In the genomic region with DNA sequence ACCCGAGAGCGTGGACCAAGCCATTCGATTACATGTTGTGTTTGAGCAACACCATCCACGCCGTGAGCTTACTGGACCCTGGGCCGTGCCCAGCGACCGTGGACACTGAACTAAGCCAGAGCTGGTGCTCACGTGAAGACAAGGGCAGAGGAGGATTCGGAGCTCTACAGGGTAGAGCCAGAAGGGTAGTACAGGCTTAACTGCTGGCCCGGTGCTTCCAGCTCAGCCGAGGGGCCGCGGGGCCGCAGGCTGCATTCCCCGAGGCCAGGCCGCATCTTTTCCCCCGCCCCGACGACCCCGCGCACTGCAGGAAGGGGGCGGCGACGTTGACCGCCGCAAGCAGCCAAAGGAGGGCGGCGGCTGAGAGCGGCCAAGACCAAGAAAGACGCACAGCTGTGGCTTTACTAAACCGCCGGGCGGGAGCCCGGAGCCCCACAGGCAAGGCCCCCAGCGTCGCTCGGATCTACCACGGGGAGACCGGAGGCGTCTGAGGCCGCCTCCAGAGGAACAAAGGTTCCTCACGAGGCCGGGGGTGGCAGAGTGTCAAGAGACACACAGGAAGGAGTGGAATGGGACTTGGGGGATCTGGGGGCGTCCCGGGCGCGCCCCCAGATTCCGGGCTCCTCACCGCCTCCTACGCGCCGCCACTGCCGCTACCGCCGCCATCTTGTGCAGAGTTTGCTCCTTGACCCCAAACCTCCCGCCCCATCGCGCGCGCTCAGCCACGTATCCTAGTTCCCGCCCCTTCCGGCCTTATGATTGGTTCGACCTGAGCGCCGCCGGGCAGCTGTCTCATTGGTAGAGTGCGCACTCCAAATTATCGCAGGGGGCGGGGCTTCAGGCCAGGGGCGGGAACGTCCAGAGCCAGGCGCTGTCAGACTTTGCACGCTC, we compare ENCODE assay signal across 8 cellular contexts. TPM values are rescaled to one million over a fixed set of nuclear protein-coding genes. Genes with fewer than 3 reads are reported as not detected.
DNase-seq lines count a peak whose midpoint lies in the region; ATAC-seq and TF ChIP-seq lines count a peak whose summit lies in the region.

A gene (minus strand): TSS at position 680 of the 891 bp plus-strand sequence. CDS start 14 bp downstream, at position 666.

- CTCF ChIA-PET in CD4-positive, alpha-beta T cell (lab: Charles Lee): interaction anchor here (0.6 to 1.9 kb wide), 5 partner anchors 19 to 221 kb away, joined by 3 to 7 read pairs (median 4); a partner anchor contains a TSS

- peak; percentile 97 to 100 (median 99) for DNase-seq in CD4-positive, alpha-beta T cell
- DNase-seq in HS-27A (ENCODE audit: low read depth) (peak; percentile 95), NK-92 (lab: John Stamatoyannopoulos, UW; ENCODE audit: unreplicated experiment) (peak; percentile 88), lung (ENCODE audit: low spot score) (peak; percentile 100)
- peak; percentile 98 for DNase-seq in activated CD8-positive, alpha-beta memory T cell treated with anti-CD3 and anti-CD28 coated beads for 1 hour (ENCODE audit: extremely low read depth in 1 of 2, low read depth in 1 of 2)
- peak; percentile 99 for DNase-seq in effector CD4-positive, alpha-beta T cell
- DNase-seq in stimulated activated CD4-positive, alpha-beta T cell treated with anti-CD3 and anti-CD28 coated beads, TNF-alpha, amount 100 ng/mL, for 4 hours (ENCODE audit: low read depth in 3 of 3): peak; percentile 98 to 99 (median 99)

- no peak for TF ChIP-seq CTCF in CD4-positive, alpha-beta T cell (IDR thresholded peaks at IDR 0.05)
- no peak for TF ChIP-seq CTCF in lung (IDR thresholded peaks at IDR 0.05; ENCODE audit: control extremely low read depth, extremely low read depth)

- H3K36me3 Mint-ChIP-seq in CD4-positive, alpha-beta T cell (ENCODE audit: low read depth): peaks cover 33% of the 10 kb centered on the region

- WGBS in lung, 2 donors: 0% methylated on average over 74 to 75 of the region's 75 CpGs

- peaks cover 0 to 6% of the 10 kb centered on the region in 2 donors for H3K4me1 ChIP-seq in lung (ENCODE audit: control insufficient read depth in 2 of 2, insufficient read depth in 2 of 2, low read length in 2 of 2)

- intact Hi-C loops in CD4-positive, alpha-beta T cell (cut with DNase I, micrococcal nuclease): loop anchor here in 1 of 2 experiments (1.0 to 2.0 kb wide), 4 partner anchors 23 to 63 kb away; a partner anchor contains a TSS

- POLR2A ChIA-PET in CD4-positive, alpha-beta T cell (lab: Charles Lee): interaction anchor here (0.6 to 7.0 kb wide), 29 partner anchors 8 to 235 kb away, joined by 3 to 77 read pairs (median 4); a partner anchor contains a TSS

- no peaks in the 10 kb centered on the region for H3K9me3 ChIP-seq in CD4-positive, alpha-beta T cell (ENCODE audit: control insufficient read depth, low read length)
- H3K9me3 ChIP-seq in lung (ENCODE audit: control insufficient read depth in 2 of 2, insufficient read depth in 1 of 2, low read length in 1 of 2): no peaks in the 10 kb centered on the region

- no peaks in the 10 kb centered on the region for H3K9me3 Mint-ChIP-seq in CD4-positive, alpha-beta T cell

- H3K4me3 ChIP-seq in lung: peak within 1 kb of the TSS; percentile 81

- H3K27ac Mint-ChIP-seq in CD4-positive, alpha-beta T cell: peak within 1 kb of the TSS; percentile 99

- peaks cover 29% of the 10 kb centered on the region for H3K4me1 Mint-ChIP-seq in CD4-positive, alpha-beta T cell (ENCODE audit: low read depth)

- H3K27me3 Mint-ChIP-seq in CD4-positive, alpha-beta T cell: no peaks in the 10 kb centered on the region

- H3K27me3 ChIP-seq in CD4-positive, alpha-beta T cell (ENCODE audit: control insufficient read depth, insufficient read depth, low read length): no peaks in the 10 kb centered on the region
- H3K27me3 ChIP-seq in lung (ENCODE audit: control insufficient read depth, insufficient read depth): no peaks in the 10 kb centered on the region

- H3K36me3 ChIP-seq in lung (ENCODE audit: control insufficient read depth in 2 of 2, insufficient read depth in 2 of 2, low read length in 2 of 2): peaks cover 0 to 24% of the 10 kb centered on the region in 2 donors

- peak; percentile 98 for ATAC-seq in CD4-positive, alpha-beta T cell (ENCODE audit: poor library complexity)
- peak; percentile 91 for ATAC-seq in GM19463 (IDR thresholded peaks at IDR 0.05; ENCODE audit: unreplicated experiment)
- peak; percentile 98 for ATAC-seq in lung (ENCODE audit: insufficient read depth, low FRiP score)

- peak within 1 kb of the TSS; percentile 82 for H3K27ac ChIP-seq in CD4-positive, alpha-beta T cell (ENCODE audit: low read depth, low read length)
- H3K27ac ChIP-seq in lung (ENCODE audit: low read depth in 1 of 2, low read length in 1 of 2): peak within 1 kb of the TSS; percentile 92

- H3K4me3 Mint-ChIP-seq in CD4-positive, alpha-beta T cell: peak within 1 kb of the TSS; percentile 96

RNA-seq across cellular contexts. Expression of the gene that starts here (rescaled TPM):
- 100 to 1,000 TPM; 181 to 182 TPM for total RNA-seq in CD4-positive, alpha-beta T cell
- total RNA-seq in lung: 100 to 1,000 TPM; 181 to 266 TPM
- polyA plus RNA-seq in lung: 100 to 1,000 TPM; 104 to 155 TPM

Comparison
In these comparisons a context has a peak if more than half of its experiments do, and no peak if none do; other contexts are left out.
1. Peak in every context shown above with its lines: DNase-seq, ATAC-seq, H3K4me3 ChIP-seq and H3K27ac ChIP-seq.